In the genomic region with DNA sequence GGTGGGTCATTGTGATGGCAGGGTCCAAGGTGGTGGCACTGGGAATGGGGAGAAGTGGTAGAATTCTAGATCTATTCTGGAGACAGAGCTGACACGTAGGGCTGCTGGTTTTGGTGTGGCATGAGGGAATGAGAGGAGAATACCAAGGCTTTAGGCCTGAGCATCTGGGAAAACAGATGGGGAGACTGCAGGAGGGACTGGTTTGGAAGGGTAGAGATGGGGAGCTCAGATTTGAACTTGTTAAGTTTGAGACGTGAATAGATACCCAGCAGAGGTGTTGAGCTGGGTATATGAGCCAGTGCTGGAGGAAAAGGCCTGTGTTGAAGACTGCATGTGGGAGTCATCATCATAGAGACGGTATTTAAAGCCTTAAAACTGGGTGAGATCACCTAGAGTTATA, we compare ENCODE assay signal across 19 cellular contexts.
"Had no signal": no experiment of that assay in that cellular context is flagged by ENCODE, and none has a peak within 500 bp of the region (broad histone marks: within the 10 kb centered on the region; RNA-seq: fewer than 3 reads in every experiment).

No MANE protein-coding gene starts in this region.

- DNase-seq: naive thymus-derived CD8-positive, alpha-beta T cell; nephron progenitor cell; nucleus accumbens; pancreas; psoas muscle; right cardiac atrium; right lobe of liver; sigmoid colon; small intestine; stimulated activated CD4-positive, alpha-beta T cell treated with anti-CD3 and anti-CD28 coated beads, Interleukin-15, amount 100 ng/mL, for 24 hours; stimulated activated CD4-positive, alpha-beta T cell treated with anti-CD3 and anti-CD28 coated beads, Interleukin-2, amount 100 ng/mL, for 24 hours; stimulated activated CD4-positive, alpha-beta T cell treated with anti-CD3 and anti-CD28 coated beads, Interleukin-2, amount 100 ng/mL, for 48 hours; stimulated activated CD4-positive, alpha-beta T cell treated with anti-CD3 and anti-CD28 coated beads, Interleukin-4, amount 100 ng/mL, for 24 hours; stimulated activated naive B cell treated with anti-CD40 and anti-IgM and Interleukin-4, amounts not matched to agents 10 μg/mL and 1 μg/mL and 100 μg/mL, for 72 hours; stimulated activated naive CD4-positive, alpha-beta T cell treated with Interleukin-2 at 50 U/mL for 16 hours; stomach; thyroid gland; trophoblast cell; upper lobe of left lung had no signal
